Comparison of ENCODE assay signal across 23 cellular contexts in the genomic region with DNA sequence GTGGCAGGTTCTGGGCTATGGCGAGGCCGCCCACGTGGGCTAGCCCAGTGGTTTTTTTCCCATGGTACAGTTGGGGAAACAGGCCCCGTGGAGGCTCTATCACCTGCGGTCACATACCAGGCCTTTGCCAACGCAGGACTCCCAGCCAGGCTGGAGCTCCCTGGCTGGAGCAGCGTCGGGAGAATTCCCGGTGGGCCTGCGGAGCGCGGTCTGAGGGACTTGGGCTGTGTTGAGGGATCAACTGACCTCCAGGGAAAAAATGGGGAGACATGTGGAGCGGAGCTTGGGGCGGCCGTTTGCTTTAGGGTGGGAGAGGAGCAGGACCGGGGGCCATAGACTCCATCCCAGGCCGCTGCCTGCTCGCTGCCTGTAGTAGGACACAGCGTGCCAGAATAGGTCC. TPM values are rescaled to one million over a fixed set of nuclear protein-coding genes. Genes with fewer than 3 reads are reported as not detected.
DNase-seq lines count a peak whose midpoint lies in the region; ATAC-seq and TF ChIP-seq lines count a peak whose summit lies in the region.
"Had no signal": no experiment of that assay in that cellular context is flagged by ENCODE, and none has a peak within 500 bp of the region (broad histone marks: within the 10 kb centered on the region; RNA-seq: fewer than 3 reads in every experiment).

No MANE protein-coding gene starts in this region.

- peak; percentile 28 for ATAC-seq in left ventricle myocardium superior
- no peak for ATAC-seq in WTC11
- ATAC-seq in stimulated activated naive CD8-positive, alpha-beta T cell treated with anti-CD3 and anti-CD28 coated beads, Interleukin-15, amount 100 ng/mL, for 72 hours = no peak
- ATAC-seq: GM12878 had no signal

- intact Hi-C loops in left ventricle myocardium superior (cut with micrococcal nuclease) = no loop called here
- intact Hi-C loops in dorsolateral prefrontal cortex (cut with DNase I) = no loop called here

- peak overlapping the region; percentile 96 for H3K27ac Mint-ChIP-seq in WTC11
- H3K27ac Mint-ChIP-seq in glutamatergic neuron (ENCODE audit: unreplicated experiment) = peak overlapping the region; percentile 74
- peak overlapping the region; percentile 55 for H3K27ac Mint-ChIP-seq in type B pancreatic cell
- peak overlapping the region in 1 of 2 donors; percentile 68 for H3K27ac Mint-ChIP-seq in stimulated activated naive CD8-positive, alpha-beta T cell treated with anti-CD3 and anti-CD28 coated beads, Interleukin-15, amount 100 ng/mL, for 72 hours
- H3K27ac Mint-ChIP-seq: CD4-positive, alpha-beta T cell had no signal

- H3K27me3 ChIP-seq in right atrium auricular region (no peaks in the 10 kb centered on the region), dorsolateral prefrontal cortex (no peaks in the 10 kb centered on the region)
- H3K27me3 ChIP-seq: BE2C had no signal

- no peak overlapping the region for H3K4me3 ChIP-seq in right atrium auricular region
- no peak overlapping the region for H3K4me3 ChIP-seq in dorsolateral prefrontal cortex
- H3K4me3 ChIP-seq: GM12878 had no signal

- H3K36me3 Mint-ChIP-seq in WTC11 = peaks cover 12% of the 10 kb centered on the region
- no peaks in the 10 kb centered on the region for H3K36me3 Mint-ChIP-seq in glutamatergic neuron (ENCODE audit: unreplicated experiment)
- no peaks in the 10 kb centered on the region for H3K36me3 Mint-ChIP-seq in type B pancreatic cell

- CTCF ChIA-PET in WTC11 (lab: Charles Lee) = interaction anchor here (2.6 kb wide), 1 partner anchor 82 kb away, joined by 6 read pairs; no protein-coding TSS in a partner anchor

- DNase-seq in left ventricle myocardium superior = no peak
- no peak for DNase-seq in right atrium auricular region (ENCODE audit: low spot score)
- no peak for DNase-seq in WTC11 (ENCODE audit: low spot score)
- no peak for DNase-seq in glutamatergic neuron
- no peak for DNase-seq in type B pancreatic cell (ENCODE audit: extremely low spot score, unreplicated experiment)
- no peak for DNase-seq in HT-29 (ENCODE audit: low spot score)
- no peak for DNase-seq in stimulated activated naive CD8-positive, alpha-beta T cell treated with anti-CD3 and anti-CD28 coated beads, Interleukin-15, amount 100 ng/mL, for 72 hours
- no peak for DNase-seq in dorsolateral prefrontal cortex
- DNase-seq: BE2C; Calu3; CD4-positive, alpha-beta T cell; GF-D8; GOT3; KG1; MV-4-11; NCI-H1694 treated with DMSO at 0.1 percent for 48 hours; NCI-H2107; NCI-H2227 treated with DMSO at 0.1 percent for 48 hours; NCI-H510A treated with DMSO at 0.1 percent for 48 hours; NCI-H774; OCI-M1; SHP77 had no signal

- peaks cover 14% of the 10 kb centered on the region for H3K36me3 ChIP-seq in right atrium auricular region

- H3K4me1 Mint-ChIP-seq in WTC11 (no peaks in the 10 kb centered on the region), glutamatergic neuron (ENCODE audit: low read depth, unreplicated experiment) (peaks cover 14% of the 10 kb centered on the region), type B pancreatic cell (ENCODE audit: unreplicated experiment) (no peaks in the 10 kb centered on the region)
- peaks cover 55% of the 10 kb centered on the region for H3K4me1 Mint-ChIP-seq in stimulated activated naive CD8-positive, alpha-beta T cell treated with anti-CD3 and anti-CD28 coated beads, Interleukin-15, amount 100 ng/mL, for 72 hours

- peaks cover 0 to 50% of the 10 kb centered on the region in 2 donors for H3K4me1 ChIP-seq in right atrium auricular region

- H3K27me3 Mint-ChIP-seq in WTC11 (ENCODE audit: low read depth) = no peaks in the 10 kb centered on the region
- peaks cover 12% of the 10 kb centered on the region for H3K27me3 Mint-ChIP-seq in glutamatergic neuron (ENCODE audit: unreplicated experiment)
- no peaks in the 10 kb centered on the region for H3K27me3 Mint-ChIP-seq in type B pancreatic cell
- no peaks in the 10 kb centered on the region for H3K27me3 Mint-ChIP-seq in stimulated activated naive CD8-positive, alpha-beta T cell treated with anti-CD3 and anti-CD28 coated beads, Interleukin-15, amount 100 ng/mL, for 72 hours
- H3K27me3 Mint-ChIP-seq: CD4-positive, alpha-beta T cell had no signal

- no peak overlapping the region for H3K27ac ChIP-seq in right atrium auricular region
- H3K27ac ChIP-seq in dorsolateral prefrontal cortex = peak overlapping the region in 2 of 59 donors; percentile 82 to 86

- H3K4me3 Mint-ChIP-seq in WTC11 = no peak overlapping the region
- H3K4me3 Mint-ChIP-seq in glutamatergic neuron (ENCODE audit: unreplicated experiment) = peak overlapping the region; percentile 82
- H3K4me3 Mint-ChIP-seq in type B pancreatic cell = no peak overlapping the region
- H3K4me3 Mint-ChIP-seq in stimulated activated naive CD8-positive, alpha-beta T cell treated with anti-CD3 and anti-CD28 coated beads, Interleukin-15, amount 100 ng/mL, for 72 hours = no peak overlapping the region
- H3K4me3 Mint-ChIP-seq: CD4-positive, alpha-beta T cell had no signal

- H3K9me3 Mint-ChIP-seq in WTC11 (no peaks in the 10 kb centered on the region), glutamatergic neuron (ENCODE audit: unreplicated experiment) (peaks cover 15% of the 10 kb centered on the region), type B pancreatic cell (no peaks in the 10 kb centered on the region)
- no peaks in the 10 kb centered on the region for H3K9me3 Mint-ChIP-seq in stimulated activated naive CD8-positive, alpha-beta T cell treated with anti-CD3 and anti-CD28 coated beads, Interleukin-15, amount 100 ng/mL, for 72 hours
- H3K9me3 Mint-ChIP-seq: CD4-positive, alpha-beta T cell had no signal

- H3K9me3 ChIP-seq in right atrium auricular region = no peaks in the 10 kb centered on the region
- H3K9me3 ChIP-seq: BE2C had no signal

- POLR2A ChIA-PET in WTC11 (lab: Charles Lee) = no interaction called here

- TF ChIP-seq CTCF in right atrium auricular region (IDR thresholded peaks at IDR 0.05) (no peak), WTC11 (IDR thresholded peaks at IDR 0.05) (no peak), glutamatergic neuron (IDR thresholded peaks at IDR 0.05; ENCODE audit: partially characterized antibody, unreplicated experiment) (no peak), type B pancreatic cell (conservative IDR thresholded peaks at IDR 0.05) (no peak), dorsolateral prefrontal cortex (IDR thresholded peaks at IDR 0.05 in 54 of 56, conservative IDR thresholded peaks at IDR 0.05 in 2 of 56; ENCODE audit: low read depth in 1 of 56, partially characterized antibody in 56 of 56) (no peak)

TF ChIP-seq in WTC11, 78 proteins besides CTCF, POLR2A, EP300 and RAD21 (continues in another document):
- TF ChIP-seq, protein P1, sequence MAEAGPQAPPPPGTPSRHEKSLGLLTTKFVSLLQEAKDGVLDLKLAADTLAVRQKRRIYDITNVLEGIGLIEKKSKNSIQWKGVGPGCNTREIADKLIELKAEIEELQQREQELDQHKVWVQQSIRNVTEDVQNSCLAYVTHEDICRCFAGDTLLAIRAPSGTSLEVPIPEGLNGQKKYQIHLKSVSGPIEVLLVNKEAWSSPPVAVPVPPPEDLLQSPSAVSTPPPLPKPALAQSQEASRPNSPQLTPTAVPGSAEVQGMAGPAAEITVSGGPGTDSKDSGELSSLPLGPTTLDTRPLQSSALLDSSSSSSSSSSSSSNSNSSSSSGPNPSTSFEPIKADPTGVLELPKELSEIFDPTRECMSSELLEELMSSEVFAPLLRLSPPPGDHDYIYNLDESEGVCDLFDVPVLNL (CRISPR knock-in tag; IDR thresholded peaks at IDR 0.05; ENCODE audit: borderline replicate concordance, low read depth) = no peak
- no peak for TF ChIP-seq ELF4 (CRISPR knock-in tag; IDR thresholded peaks at IDR 0.05; ENCODE audit: low read depth)
- no peak for TF ChIP-seq ZNF423 (CRISPR knock-in tag; IDR thresholded peaks at IDR 0.05)
- TF ChIP-seq ZNF317 (CRISPR knock-in tag; IDR thresholded peaks at IDR 0.05; ENCODE audit: borderline replicate concordance, low read depth) = no peak
- no peak for TF ChIP-seq RELA (CRISPR knock-in tag; IDR thresholded peaks at IDR 0.05; ENCODE audit: borderline replicate concordance)

RNA-seq across cellular contexts. Expression of gene DOT1L, which starts 16.4 kb away (rescaled TPM):
- total RNA-seq in left ventricle myocardium superior (11.9 TPM), right atrium auricular region (10 to 100 TPM in 1 of 2 donors, 1 to 10 TPM in 1; 6.7 to 10.3 TPM), WTC11 (2021) (99.2 to 111 TPM (median 103 TPM) in 3 replicates), glutamatergic neuron (ENCODE audit: unreplicated experiment) (71.4 TPM), type B pancreatic cell (ENCODE audit: low replicate concordance) (68.8 and 76.3 TPM in 2 replicates), dorsolateral prefrontal cortex (10 to 100 TPM; 11.9 to 52.7 (median 23.7) TPM)
- total RNA-seq in HT-29 (2014; rRNA removed; shearing (Covaris generic)) = 12.9 and 19.5 TPM in 2 replicates

RNA-seq across cellular contexts. Expression of gene AP3D1, which starts 28.7 kb away (rescaled TPM):
- 78.2 TPM for total RNA-seq in left ventricle myocardium superior
- 10 to 100 TPM; 82.7 to 95.8 TPM for total RNA-seq in right atrium auricular region
- total RNA-seq in WTC11 (2021) = 160 to 190 TPM (median 163 TPM) in 3 replicates
- total RNA-seq in glutamatergic neuron (ENCODE audit: unreplicated experiment) = 133 TPM
- 127 and 139 TPM in 2 replicates for total RNA-seq in type B pancreatic cell (ENCODE audit: low replicate concordance)
- 143 and 145 TPM in 2 replicates for total RNA-seq in HT-29 (2014; rRNA removed; shearing (Covaris generic))
- total RNA-seq in dorsolateral prefrontal cortex = 100 to 1,000 TPM in 118 of 120 experiments, 10 to 100 TPM in 2; 94.6 to 174 (median 127) TPM

RNA-seq across cellular contexts. Expression of gene PLEKHJ1, which starts 56.0 kb away (rescaled TPM):
- total RNA-seq in left ventricle myocardium superior (60.7 TPM), right atrium auricular region (10 to 100 TPM; 44.1 to 53.0 TPM), WTC11 (2021) (164 to 189 TPM (median 167 TPM) in 3 replicates), glutamatergic neuron (ENCODE audit: unreplicated experiment) (164 TPM), type B pancreatic cell (ENCODE audit: low replicate concordance) (107 and 131 TPM in 2 replicates), dorsolateral prefrontal cortex (10 to 100 TPM; 32.8 to 66.7 (median 46.1) TPM)
- 295 and 307 TPM in 2 replicates for total RNA-seq in HT-29 (2014; rRNA removed; shearing (Covaris generic))

RNA-seq across cellular contexts. Expression of gene SF3A2, which starts 56.5 kb away (rescaled TPM):
- total RNA-seq in left ventricle myocardium superior = 31.4 TPM
- total RNA-seq in right atrium auricular region = 10 to 100 TPM; 17.3 to 30.4 TPM
- 167 to 184 TPM (median 169 TPM) in 3 replicates for total RNA-seq in WTC11 (2021)
- 101 TPM for total RNA-seq in glutamatergic neuron (ENCODE audit: unreplicated experiment)
- total RNA-seq in type B pancreatic cell (ENCODE audit: low replicate concordance) = 95.5 and 129 TPM in 2 replicates
- 80.5 and 102 TPM in 2 replicates for total RNA-seq in HT-29 (2014; rRNA removed; shearing (Covaris generic))
- 10 to 100 TPM; 27.0 to 68.4 (median 48.2) TPM for total RNA-seq in dorsolateral prefrontal cortex
